In genomic region chr12:108837680-108838079, GRCh38 we compare ENCODE assay signal across 1 cellular context.
TF ChIP-seq lines count a peak whose summit lies in the region.

No MANE protein-coding gene starts in this region.

TF ChIP-seq in K562, 482 proteins besides CTCF, POLR2A, EP300 and RAD21:
- no peak for TF ChIP-seq POLR2AphosphoS5 (IDR thresholded peaks at IDR 0.05; ENCODE audit: control insufficient read depth, insufficient read depth, low read depth, low read length)
